ENCODE assay signal across 18 cellular contexts in the genomic region with DNA sequence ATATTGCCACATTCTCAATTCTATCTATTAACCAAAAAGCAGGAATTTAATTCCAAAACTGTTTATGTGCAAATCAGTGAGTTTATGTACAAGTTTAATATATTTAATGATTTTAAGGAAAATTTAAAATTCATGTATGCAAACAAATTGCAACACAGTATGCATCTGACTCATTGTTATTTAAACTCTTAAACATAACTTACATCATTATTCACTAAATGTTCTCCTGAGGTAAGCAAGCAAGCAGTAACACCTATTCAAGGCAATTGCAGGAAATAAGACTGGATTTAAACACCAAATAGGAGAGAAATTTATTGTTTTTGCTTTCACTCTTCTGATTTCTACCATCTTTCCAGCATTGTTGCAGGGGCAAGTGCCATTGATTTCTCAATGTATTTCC.
DNase-seq lines count a peak whose midpoint lies in the region; ATAC-seq, FAIRE-seq and TF ChIP-seq lines count a peak whose summit lies in the region.
"Had no signal": no experiment of that assay in that cellular context is flagged by ENCODE, and none has a peak within 500 bp of the region (broad histone marks: within the 10 kb centered on the region; RNA-seq: fewer than 3 reads in every experiment).

No MANE protein-coding gene starts in this region.

- no peak for TF ChIP-seq EP300 in A549 (IDR thresholded peaks at IDR 0.05)

- H3K4me1 Mint-ChIP-seq in T-cell = no peaks in the 10 kb centered on the region
- no peaks in the 10 kb centered on the region for H3K4me1 Mint-ChIP-seq in activated CD8-positive, alpha-beta T cell treated with anti-CD3 and anti-CD28 coated beads, Interleukin-2, amount 10 ng/mL, durations not matched to agents 7 days and 5 days (ENCODE audit: low read depth)
- H3K4me1 Mint-ChIP-seq: B cell had no signal

- no peak overlapping the region for H3K4me3 Mint-ChIP-seq in T-cell
- no peak overlapping the region for H3K4me3 Mint-ChIP-seq in activated CD8-positive, alpha-beta T cell treated with anti-CD3 and anti-CD28 coated beads, Interleukin-2, amount 10 ng/mL, durations not matched to agents 7 days and 5 days
- H3K4me3 Mint-ChIP-seq: B cell; CD4-positive, alpha-beta T cell had no signal

- H3K27me3 ChIP-seq in mammary epithelial cell (ENCODE audit: insufficient read depth, low read length) = no peaks in the 10 kb centered on the region

- no peaks in the 10 kb centered on the region for H3K27me3 Mint-ChIP-seq in T-cell
- no peaks in the 10 kb centered on the region for H3K27me3 Mint-ChIP-seq in activated CD8-positive, alpha-beta T cell treated with anti-CD3 and anti-CD28 coated beads, Interleukin-2, amount 10 ng/mL, durations not matched to agents 7 days and 5 days (ENCODE audit: low read depth)
- H3K27me3 Mint-ChIP-seq: B cell had no signal

- dilution Hi-C loops in mammary epithelial cell (cut with HindIII; ENCODE audit: low sequenced_read_pairs) = no loop called here

- no peak overlapping the region for H3K27ac Mint-ChIP-seq in T-cell
- no peak overlapping the region for H3K27ac Mint-ChIP-seq in activated CD8-positive, alpha-beta T cell treated with anti-CD3 and anti-CD28 coated beads, Interleukin-2, amount 10 ng/mL, durations not matched to agents 7 days and 5 days
- H3K27ac Mint-ChIP-seq: B cell; CD4-positive, alpha-beta T cell had no signal

- no peaks in the 10 kb centered on the region for H3K36me3 Mint-ChIP-seq in T-cell
- no peaks in the 10 kb centered on the region for H3K36me3 Mint-ChIP-seq in activated CD8-positive, alpha-beta T cell treated with anti-CD3 and anti-CD28 coated beads, Interleukin-2, amount 10 ng/mL, durations not matched to agents 7 days and 5 days (ENCODE audit: low read depth)

- BruUV-seq in mammary epithelial cell (replicated peaks; lab: Mats Ljungman, UMichigan) = no TSS peak

- no peak for FAIRE-seq in A549 (lab: Jason Lieb, UNC)
- FAIRE-seq: GM12878, GM18507, H54 had no signal

- intact Hi-C loops in mammary epithelial cell (cut with micrococcal nuclease) = loop anchor here (5.0 kb wide), 1 partner anchor 227 kb away; no protein-coding TSS in a partner anchor

- peak overlapping the region; percentile 64 for H3K4me2 ChIP-seq in A549
- no peak overlapping the region for H3K4me2 ChIP-seq in mammary epithelial cell (ENCODE audit: insufficient read depth, low read depth, low read length)

- no peak overlapping the region for H3K4me3 ChIP-seq in A549
- no peak overlapping the region for H3K4me3 ChIP-seq in mammary epithelial cell (replicated peaks in 1 of 3; ENCODE audit: insufficient read depth in 1 of 3, low read depth in 2 of 3, low read length in 3 of 3)
- H3K4me3 ChIP-seq: GM12878, GM23248 had no signal

- H3K36me3 ChIP-seq in mammary epithelial cell (ENCODE audit: insufficient read depth, low read length) = no peaks in the 10 kb centered on the region

- H3K4me1 ChIP-seq in A549 (peaks cover 41% of the 10 kb centered on the region), mammary epithelial cell (ENCODE audit: insufficient read depth, low read length) (peaks cover 20% of the 10 kb centered on the region)

- H3K9me3 ChIP-seq in A549 (no peaks in the 10 kb centered on the region), mammary epithelial cell (replicated peaks; ENCODE audit: insufficient read depth, low read length) (no peaks in the 10 kb centered on the region)

- ATAC-seq in A549 (0 out of 6 replicates have a peak, but pooled peaks of 1 of the 2 experiments have one; percentile 24), T-cell (replicated peaks in 1 of 4) (no peak)
- no peak for ATAC-seq in activated CD8-positive, alpha-beta T cell treated with anti-CD3 and anti-CD28 coated beads, Interleukin-2, amount 10 ng/mL, durations not matched to agents 7 days and 5 days
- ATAC-seq: GM12878 had no signal

- H3K79me2 ChIP-seq in mammary epithelial cell (ENCODE audit: insufficient read depth, low read length) = no peaks in the 10 kb centered on the region

- in situ Hi-C loops in mammary epithelial cell (cut with MboI; ENCODE audit: low sequenced_read_pairs in 2 of 2) = no loop called here

- TF ChIP-seq CTCF in A549 (IDR thresholded peaks at IDR 0.05) (no peak), RWPE1 (conservative IDR thresholded peaks at IDR 0.05; ENCODE audit: low read depth) (no peak), mammary epithelial cell (conservative IDR thresholded peaks at IDR 0.05 in 1 of 2, IDR thresholded peaks at IDR 0.05 in 1 of 2; ENCODE audit: extremely low read depth in 1 of 2, insufficient read depth in 1 of 2, low read depth in 1 of 2, low read length in 2 of 2) (no peak)

- H2AFZ ChIP-seq in mammary epithelial cell (ENCODE audit: low read depth, low read length) = no peak overlapping the region
- H2AFZ ChIP-seq: GM23248 had no signal

- no peak for TF ChIP-seq RAD21 in A549 (conservative IDR thresholded peaks at IDR 0.05 in 1 of 2, IDR thresholded peaks at IDR 0.05 in 1 of 2)

- POLR2A ChIA-PET in A549 (lab: Yijun Ruan, JAX) = no interaction called here
- POLR2A ChIA-PET in RWPE1 (lab: Yijun Ruan, JAX; ENCODE audit: low non-redundant PET) = no interaction called here
- POLR2A ChIA-PET in T-cell (lab: Charles Lee) = no interaction called here
- POLR2A ChIA-PET in activated CD8-positive, alpha-beta T cell treated with anti-CD3 and anti-CD28 coated beads, Interleukin-2, amount 10 ng/mL, durations not matched to agents 7 days and 5 days (lab: Charles Lee) = no interaction called here

- no peak for DNase-seq in A549 (ENCODE audit: low read depth in 1 of 2, low spot score in 1 of 2)
- peak; percentile 20 for DNase-seq in RWPE1 (ENCODE audit: low spot score)
- DNase-seq in mammary epithelial cell = peak; percentile 27
- peak; percentile 10 for DNase-seq in iris pigment epithelial cell (ENCODE audit: low read depth)
- no peak for DNase-seq in activated gamma-delta T cell (lab: John Stamatoyannopoulos, UW)
- DNase-seq in T-cell = no peak
- DNase-seq in activated CD8-positive, alpha-beta T cell treated with anti-CD3 and anti-CD28 coated beads, Interleukin-2, amount 10 ng/mL, durations not matched to agents 7 days and 5 days = no peak
- DNase-seq: 8988T; C1 segment of cervical spinal cord; Calu3; CD4-positive, alpha-beta T cell; DMS 273 treated with DMSO at 0.1 percent for 48 hours; GM23248; IMR-90 had no signal

- CTCF ChIA-PET in A549 (lab: Yijun Ruan, JAX) = no interaction called here
- CTCF ChIA-PET in RWPE1 (lab: Yijun Ruan, JAX) = no interaction called here
- CTCF ChIA-PET in mammary epithelial cell (lab: Charles Lee; ENCODE audit: low non-redundant PET) = no interaction called here
- CTCF ChIA-PET in T-cell (lab: Charles Lee) = no interaction called here
- CTCF ChIA-PET in activated CD8-positive, alpha-beta T cell treated with anti-CD3 and anti-CD28 coated beads, Interleukin-2, amount 10 ng/mL, durations not matched to agents 7 days and 5 days (lab: Charles Lee) = no interaction called here

- no peak overlapping the region for H3K9ac ChIP-seq in mammary epithelial cell (ENCODE audit: insufficient read depth, low read length)
- H3K9ac ChIP-seq: GM23248 had no signal

- no peaks in the 10 kb centered on the region for H4K20me1 ChIP-seq in mammary epithelial cell (ENCODE audit: insufficient read depth, low read length)

- H3K27ac ChIP-seq in A549 = peak overlapping the region; percentile 68 to 74; a peak in 5 of 6 replicates
- H3K27ac ChIP-seq in RWPE1 = no peak overlapping the region
- H3K27ac ChIP-seq in mammary epithelial cell (ENCODE audit: insufficient read depth, low read depth, low read length) = no peak overlapping the region
- H3K27ac ChIP-seq: GM23248 had no signal

- no peak for TF ChIP-seq POLR2A in A549 (IDR thresholded peaks at IDR 0.05; ENCODE audit: low read length)

- peaks cover 2 to 10% (median 7%) of the 10 kb centered on the region in 3 donors for H3K9me3 Mint-ChIP-seq in T-cell
- H3K9me3 Mint-ChIP-seq in activated CD8-positive, alpha-beta T cell treated with anti-CD3 and anti-CD28 coated beads, Interleukin-2, amount 10 ng/mL, durations not matched to agents 7 days and 5 days (ENCODE audit: insufficient read depth) = no peaks in the 10 kb centered on the region

TF ChIP-seq in A549, 52 proteins besides CTCF, POLR2A, EP300 and RAD21:
- peak; percentile 66 to 82 for TF ChIP-seq CEBPB (IDR thresholded peaks at IDR 0.05)
- no peak for TF ChIP-seq NR3C1 (IDR thresholded peaks at IDR 0.05)
- TF ChIP-seq FOSL2 (IDR thresholded peaks at IDR 0.05) = no peak
- TF ChIP-seq FOSL2 (CRISPR knock-in tag; IDR thresholded peaks at IDR 0.05) = peak; percentile 48
- peak; percentile 17; the same call in 1 of the 2 replicates for TF ChIP-seq JUNB (IDR thresholded peaks at IDR 0.05)

Comparison
In these comparisons a context has a peak if more than half of its experiments do, and no peak if none do; other contexts are left out.
1. DNase-seq: peak in RWPE1 (single experiment), mammary epithelial cell (single experiment) and iris pigment epithelial cell (single experiment); none in A549 (0 of 2), activated gamma-delta T cell (single experiment), T-cell (0 of 34) and activated CD8-positive, alpha-beta T cell treated with anti-CD3 and anti-CD28 coated beads, Interleukin-2, amount 10 ng/mL, durations not matched to agents 7 days and 5 days (single experiment).
2. H3K27ac ChIP-seq: peak in A549 (2 of 2); none in RWPE1 (single experiment) and mammary epithelial cell (single experiment).